In genomic region chr1:1804301-1804700, GRCh38 we compare ENCODE assay signal across 23 cellular contexts. TPM values are rescaled to one million over a fixed set of nuclear protein-coding genes. Genes with fewer than 3 reads are reported as not detected.
A peak's percentile ranks its signal among the peaks of the same experiment; 100 is the strongest.
DNase-seq lines count a peak whose midpoint lies in the region; ATAC-seq and TF ChIP-seq lines count a peak whose summit lies in the region.
"Had no signal": no experiment of that assay in that cellular context is flagged by ENCODE, and none has a peak within 500 bp of the region (broad histone marks: within the 10 kb centered on the region; RNA-seq: fewer than 3 reads in every experiment).

No MANE protein-coding gene starts in this region.

- intact Hi-C loops in activated CD8-positive, alpha-beta T cell treated with anti-CD3 and anti-CD28 coated beads for 36 hours (cut with micrococcal nuclease), result no loop called here
- intact Hi-C loops in spleen (cut with DNase I; ENCODE audit: low total_unique reads), result loop anchor here (10.0 kb wide), 1 partner anchor 80 kb away; no protein-coding TSS in a partner anchor
- intact Hi-C loops in lower lobe of right lung (cut with DNase I), result no loop called here

- ATAC-seq in activated CD8-positive, alpha-beta T cell treated with anti-CD3 and anti-CD28 coated beads for 36 hours, result no peak
- ATAC-seq in activated CD8-positive, alpha-beta T cell treated with anti-CD3 and anti-CD28 coated beads, Interleukin-2, amount 10 ng/mL, durations not matched to agents 7 days and 5 days, result no peak
- ATAC-seq in lower lobe of right lung, result no peak
- ATAC-seq: CD8-positive, alpha-beta T cell had no signal

- TF ChIP-seq CTCF in activated CD8-positive, alpha-beta T cell treated with anti-CD3 and anti-CD28 coated beads for 36 hours (IDR thresholded peaks at IDR 0.05), result no peak
- TF ChIP-seq CTCF in chondrocyte (IDR thresholded peaks at IDR 0.05) (no peak), spleen (IDR thresholded peaks at IDR 0.05 in 8 of 11, conservative IDR thresholded peaks at IDR 0.05 in 3 of 11) (no peak), lower lobe of right lung (IDR thresholded peaks at IDR 0.05) (no peak)

- H3K4me1 Mint-ChIP-seq in activated CD8-positive, alpha-beta T cell treated with anti-CD3 and anti-CD28 coated beads for 36 hours (ENCODE audit: low read depth), result peaks cover 21% of the 10 kb centered on the region
- H3K4me1 Mint-ChIP-seq in activated CD8-positive, alpha-beta T cell treated with anti-CD3 and anti-CD28 coated beads, Interleukin-2, amount 10 ng/mL, durations not matched to agents 7 days and 5 days (ENCODE audit: low read depth), result peaks cover 21% of the 10 kb centered on the region
- peaks cover 19 to 48% (median 37%) of the 10 kb centered on the region in 3 donors for H3K4me1 Mint-ChIP-seq in CD8-positive, alpha-beta memory T cell
- peaks cover 34% of the 10 kb centered on the region for H3K4me1 Mint-ChIP-seq in chondrocyte (ENCODE audit: low read depth)

- no peak overlapping the region for H3K27ac ChIP-seq in CD8-positive, alpha-beta memory T cell (ENCODE audit: low read depth, low read length)
- H3K27ac ChIP-seq in spleen (no peak overlapping the region), lower lobe of right lung (no peak overlapping the region)
- H3K27ac ChIP-seq: 22Rv1; BLaER1 treated with 17β-estradiol and CSF1 and Interleukin-3, amounts not matched to agents 10 nM and 100 nM; KMS-11; Peyer's patch had no signal

- peak overlapping the region; percentile 28 for H3K27ac Mint-ChIP-seq in activated CD8-positive, alpha-beta T cell treated with anti-CD3 and anti-CD28 coated beads for 36 hours
- H3K27ac Mint-ChIP-seq in activated CD8-positive, alpha-beta T cell treated with anti-CD3 and anti-CD28 coated beads, Interleukin-2, amount 10 ng/mL, durations not matched to agents 7 days and 5 days, result no peak overlapping the region
- H3K27ac Mint-ChIP-seq in CD8-positive, alpha-beta memory T cell, result peak overlapping the region in 5 of 8 donors; percentile 15 to 75 (median 66)
- H3K27ac Mint-ChIP-seq in chondrocyte (ENCODE audit: unreplicated experiment), result no peak overlapping the region
- H3K27ac Mint-ChIP-seq: CD8-positive, alpha-beta T cell had no signal

- no peaks in the 10 kb centered on the region for H3K27me3 ChIP-seq in CD8-positive, alpha-beta memory T cell (ENCODE audit: insufficient read depth, low read length, poor library complexity, severe bottlenecking)
- H3K27me3 ChIP-seq in spleen (replicated peaks in 1 of 7) (no peaks in the 10 kb centered on the region), lower lobe of right lung (ENCODE audit: low read depth) (no peaks in the 10 kb centered on the region)
- H3K27me3 ChIP-seq: BLaER1 treated with 17β-estradiol and CSF1 and Interleukin-3, amounts not matched to agents 10 nM and 100 nM; Peyer's patch had no signal

- no peaks in the 10 kb centered on the region for H3K4me1 ChIP-seq in CD8-positive, alpha-beta memory T cell (ENCODE audit: insufficient read depth, low read length)
- H3K4me1 ChIP-seq in spleen (peaks cover 2 to 42% (median 16%) of the 10 kb centered on the region in 6 donors), lower lobe of right lung (no peaks in the 10 kb centered on the region)
- H3K4me1 ChIP-seq: Peyer's patch had no signal

- H3K4me3 Mint-ChIP-seq in activated CD8-positive, alpha-beta T cell treated with anti-CD3 and anti-CD28 coated beads for 36 hours, result no peak overlapping the region
- H3K4me3 Mint-ChIP-seq in activated CD8-positive, alpha-beta T cell treated with anti-CD3 and anti-CD28 coated beads, Interleukin-2, amount 10 ng/mL, durations not matched to agents 7 days and 5 days, result no peak overlapping the region
- no peak overlapping the region for H3K4me3 Mint-ChIP-seq in CD8-positive, alpha-beta memory T cell
- H3K4me3 Mint-ChIP-seq in chondrocyte (ENCODE audit: unreplicated experiment), result no peak overlapping the region
- H3K4me3 Mint-ChIP-seq: CD8-positive, alpha-beta T cell had no signal

- H3K36me3 ChIP-seq in CD8-positive, alpha-beta memory T cell (ENCODE audit: insufficient read depth, low read length), result peaks cover 35% of the 10 kb centered on the region
- H3K36me3 ChIP-seq in spleen (peaks cover 8 to 100% (median 69%) of the 10 kb centered on the region in 6 donors), lower lobe of right lung (peaks cover 88% of the 10 kb centered on the region)

- no peaks in the 10 kb centered on the region for H3K27me3 Mint-ChIP-seq in activated CD8-positive, alpha-beta T cell treated with anti-CD3 and anti-CD28 coated beads for 36 hours
- no peaks in the 10 kb centered on the region for H3K27me3 Mint-ChIP-seq in activated CD8-positive, alpha-beta T cell treated with anti-CD3 and anti-CD28 coated beads, Interleukin-2, amount 10 ng/mL, durations not matched to agents 7 days and 5 days (ENCODE audit: low read depth)
- no peaks in the 10 kb centered on the region for H3K27me3 Mint-ChIP-seq in CD8-positive, alpha-beta memory T cell
- no peaks in the 10 kb centered on the region for H3K27me3 Mint-ChIP-seq in chondrocyte (ENCODE audit: low read depth)

- no peak for TF ChIP-seq POLR2A in spleen (IDR thresholded peaks at IDR 0.05)

- POLR2A ChIA-PET in activated CD8-positive, alpha-beta T cell treated with anti-CD3 and anti-CD28 coated beads for 36 hours (lab: Charles Lee), result no interaction called here
- POLR2A ChIA-PET in activated CD8-positive, alpha-beta T cell treated with anti-CD3 and anti-CD28 coated beads, Interleukin-2, amount 10 ng/mL, durations not matched to agents 7 days and 5 days (lab: Charles Lee), result no interaction called here
- POLR2A ChIA-PET in CD8-positive, alpha-beta memory T cell (lab: Charles Lee), result interaction anchor here (0.6 kb wide), 1 partner anchor 9 kb away, joined by 4 read pairs; no protein-coding TSS in a partner anchor

- H3K36me3 Mint-ChIP-seq in activated CD8-positive, alpha-beta T cell treated with anti-CD3 and anti-CD28 coated beads for 36 hours (ENCODE audit: low read depth), result peaks cover 32% of the 10 kb centered on the region
- H3K36me3 Mint-ChIP-seq in activated CD8-positive, alpha-beta T cell treated with anti-CD3 and anti-CD28 coated beads, Interleukin-2, amount 10 ng/mL, durations not matched to agents 7 days and 5 days (ENCODE audit: low read depth), result peaks cover 53% of the 10 kb centered on the region
- peaks cover 0 to 78% (median 26%) of the 10 kb centered on the region in 3 donors for H3K36me3 Mint-ChIP-seq in CD8-positive, alpha-beta memory T cell
- H3K36me3 Mint-ChIP-seq in chondrocyte (ENCODE audit: low read depth), result peaks cover 28% of the 10 kb centered on the region

- no peaks in the 10 kb centered on the region for H3K9me3 Mint-ChIP-seq in activated CD8-positive, alpha-beta T cell treated with anti-CD3 and anti-CD28 coated beads for 36 hours
- no peaks in the 10 kb centered on the region for H3K9me3 Mint-ChIP-seq in activated CD8-positive, alpha-beta T cell treated with anti-CD3 and anti-CD28 coated beads, Interleukin-2, amount 10 ng/mL, durations not matched to agents 7 days and 5 days (ENCODE audit: insufficient read depth)
- no peaks in the 10 kb centered on the region for H3K9me3 Mint-ChIP-seq in CD8-positive, alpha-beta memory T cell
- H3K9me3 Mint-ChIP-seq in chondrocyte (ENCODE audit: low read depth), result no peaks in the 10 kb centered on the region
- H3K9me3 Mint-ChIP-seq: CD8-positive, alpha-beta T cell had no signal

- 94 to 98% (median 97%) methylated on average over 8 of the region's 8 CpGs for WGBS in spleen, 5 donors

- CTCF ChIA-PET in activated CD8-positive, alpha-beta T cell treated with anti-CD3 and anti-CD28 coated beads for 36 hours (lab: Charles Lee), result no interaction called here
- CTCF ChIA-PET in activated CD8-positive, alpha-beta T cell treated with anti-CD3 and anti-CD28 coated beads, Interleukin-2, amount 10 ng/mL, durations not matched to agents 7 days and 5 days (lab: Charles Lee), result no interaction called here
- CTCF ChIA-PET in CD8-positive, alpha-beta memory T cell (lab: Charles Lee), result no interaction called here

- DNase-seq in activated CD8-positive, alpha-beta T cell treated with anti-CD3 and anti-CD28 coated beads for 36 hours, result no peak
- DNase-seq in activated CD8-positive, alpha-beta T cell treated with anti-CD3 and anti-CD28 coated beads, Interleukin-2, amount 10 ng/mL, durations not matched to agents 7 days and 5 days, result no peak
- DNase-seq in CD8-positive, alpha-beta memory T cell, result no peak
- DNase-seq in chondrocyte (ENCODE audit: low spot score) (peak; percentile 26), spleen (peak; percentile 40), lower lobe of right lung (no peak), HuH-7 (ENCODE audit: low spot score) (no peak)
- no peak for DNase-seq in effector CD4-positive, alpha-beta T cell
- DNase-seq: ACHN; Calu3; CD8-positive, alpha-beta T cell; DMS153; H7; IMR-90; NCI-H1105; NCI-H2081 treated with DMSO at 0.1 percent for 48 hours; NCI-H2171 treated with DMSO at 0.1 percent for 48 hours; NCI-H524 treated with DMSO at 0.1 percent for 48 hours; NCI-H82; Peyer's patch had no signal

- no peak overlapping the region for H3K4me3 ChIP-seq in CD8-positive, alpha-beta memory T cell (ENCODE audit: low read length)
- H3K4me3 ChIP-seq in spleen, result no peak overlapping the region
- H3K4me3 ChIP-seq in lower lobe of right lung, result no peak overlapping the region
- H3K4me3 ChIP-seq: BLaER1 treated with 17β-estradiol and CSF1 and Interleukin-3, amounts not matched to agents 10 nM and 100 nM; Peyer's patch had no signal

- no peaks in the 10 kb centered on the region for H3K9me3 ChIP-seq in CD8-positive, alpha-beta memory T cell (ENCODE audit: low read length)
- H3K9me3 ChIP-seq in spleen (no peaks in the 10 kb centered on the region), lower lobe of right lung (no peaks in the 10 kb centered on the region)
- H3K9me3 ChIP-seq: BLaER1 treated with 17β-estradiol and CSF1 and Interleukin-3, amounts not matched to agents 10 nM and 100 nM; Peyer's patch had no signal

RNA-seq across cellular contexts. Expression of gene NADK, which starts 26.0 kb away (rescaled TPM):
- total RNA-seq in activated CD8-positive, alpha-beta T cell treated with anti-CD3 and anti-CD28 coated beads for 36 hours, result 10 to 100 TPM; 57.3 to 65.6 TPM
- total RNA-seq in activated CD8-positive, alpha-beta T cell treated with anti-CD3 and anti-CD28 coated beads, Interleukin-2, amount 10 ng/mL, durations not matched to agents 7 days and 5 days, result 10 to 100 TPM; 82.0 to 82.9 TPM
- total RNA-seq in CD8-positive, alpha-beta memory T cell, result 10 to 100 TPM; 75.4 to 77.0 TPM
- polyA plus RNA-seq in CD8-positive, alpha-beta memory T cell, result 29.9 TPM
- total RNA-seq in chondrocyte, result 66.4 to 75.8 TPM (median 68.1 TPM) in 3 replicates
- total RNA-seq in spleen, result 100 to 1,000 TPM; 155 to 271 (median 207) TPM
- 100 to 1,000 TPM in 1 of 3 donors, 10 to 100 TPM in 2; 62.6 to 155 (median 83.8) TPM for polyA plus RNA-seq in spleen
- total RNA-seq in lower lobe of right lung, result 133 TPM

Comparison
In these comparisons a context has a peak if more than half of its experiments do, and no peak if none do; other contexts are left out.
1. H3K27ac Mint-ChIP-seq: peak in activated CD8-positive, alpha-beta T cell treated with anti-CD3 and anti-CD28 coated beads for 36 hours (single experiment) and CD8-positive, alpha-beta memory T cell (5 of 8); none in activated CD8-positive, alpha-beta T cell treated with anti-CD3 and anti-CD28 coated beads, Interleukin-2, amount 10 ng/mL, durations not matched to agents 7 days and 5 days (single experiment) and chondrocyte (single experiment).
2. DNase-seq: peak in chondrocyte (single experiment) and spleen (single experiment); none in activated CD8-positive, alpha-beta T cell treated with anti-CD3 and anti-CD28 coated beads for 36 hours (single experiment), activated CD8-positive, alpha-beta T cell treated with anti-CD3 and anti-CD28 coated beads, Interleukin-2, amount 10 ng/mL, durations not matched to agents 7 days and 5 days (single experiment), CD8-positive, alpha-beta memory T cell (0 of 5), lower lobe of right lung (single experiment), effector CD4-positive, alpha-beta T cell (single experiment) and HuH-7 (single experiment).